7 cellular contexts compared by ENCODE assay signal in genomic region chr19:12484371-12485322, GRCh38. TPM values are rescaled to one million over a fixed set of nuclear protein-coding genes. Genes with fewer than 3 reads are reported as not detected.
A peak's percentile ranks its signal among the peaks of the same experiment; 100 is the strongest.
DNase-seq lines count a peak whose midpoint lies in the region; ATAC-seq, FAIRE-seq and TF ChIP-seq lines count a peak whose summit lies in the region.

ZNF709 (minus strand) TSS chr19:12484816; CDS start chr19:12484657, 159 bp downstream.

- TF ChIP-seq CTCF in WI38 (IDR thresholded peaks at IDR 0.05; ENCODE audit: low read depth, low read length): no peak
- no peak for TF ChIP-seq CTCF in bronchial epithelial cell (IDR thresholded peaks at IDR 0.05; ENCODE audit: insufficient read depth, low read length, severe bottlenecking)

- no peaks in the 10 kb centered on the region for H3K27me3 ChIP-seq in bronchial epithelial cell (ENCODE audit: control insufficient read depth, insufficient read depth, low read length)

- DNase-seq in GM18507 (ENCODE audit: extremely low spot score, insufficient read length, low read depth) (peak; percentile 84), NCI-H2107 (lab: John Stamatoyannopoulos, UW) (peak; percentile 67), bronchial epithelial cell (ENCODE audit: low read depth) (peak; percentile 69), iPS-NIHi11 (ENCODE audit: low spot score) (peak; percentile 96)

- H3K36me3 ChIP-seq in bronchial epithelial cell (ENCODE audit: control insufficient read depth, insufficient read depth, low read length): no peaks in the 10 kb centered on the region

- H3K4me3 ChIP-seq in WI38 (ENCODE audit: low read depth, low read length) (peak within 1 kb of the TSS; percentile 96), bronchial epithelial cell (ENCODE audit: low read depth, low read length) (peak within 1 kb of the TSS; percentile 91), skin epidermis (peak within 1 kb of the TSS; percentile 62 to 97 (median 75))

- peak within 1 kb of the TSS in 20 of 21 experiments; percentile 2 to 88 (median 75) for H3K27ac ChIP-seq in skin epidermis

- ATAC-seq in HG02943 (IDR thresholded peaks at IDR 0.05; ENCODE audit: low read depth, unreplicated experiment): peak; percentile 92

- FAIRE-seq in GM18507 (lab: Jason Lieb, UNC) (peak; percentile 94), bronchial epithelial cell (lab: Jason Lieb, UNC) (no peak)

RNA-seq across cellular contexts. Expression of gene ZNF709, which starts in this region (rescaled TPM):
- total RNA-seq in bronchial epithelial cell: 0.26 and 0.64 TPM in 2 replicates

Comparison
In these comparisons a context has a peak if more than half of its experiments do, and no peak if none do; other contexts are left out.
1. Peak in every context shown above with its lines: DNase-seq, ATAC-seq, H3K4me3 ChIP-seq and H3K27ac ChIP-seq.
2. Peak in DNase-seq and H3K4me3 ChIP-seq in bronchial epithelial cell; RNA of the gene not detected or under 1 TPM.